In genomic region chr14:51922624-51923023, GRCh38 we compare ENCODE assay signal across 13 cellular contexts.
DNase-seq lines count a peak whose midpoint lies in the region; ATAC-seq, FAIRE-seq and TF ChIP-seq lines count a peak whose summit lies in the region.
"Had no signal": no experiment of that assay in that cellular context is flagged by ENCODE, and none has a peak within 500 bp of the region (broad histone marks: within the 10 kb centered on the region; RNA-seq: fewer than 3 reads in every experiment).

No MANE protein-coding gene starts in this region.

- in situ Hi-C loops in ACHN (cut with HindIII; ENCODE audit: low pct_ligation_motif_present, low pct_unique_long_range_greater_than_20kb, low sequenced_read_pairs) = no loop called here

- H3K27ac Mint-ChIP-seq in activated naive CD8-positive, alpha-beta T cell treated with anti-CD3 and anti-CD28 coated beads for 36 hours = peak overlapping the region; percentile 28
- no peak overlapping the region for H3K27ac Mint-ChIP-seq in activated naive CD8-positive, alpha-beta T cell treated with anti-CD3 and anti-CD28 coated beads, Interleukin-2, amount 50 U/mL, for 24 hours
- H3K27ac Mint-ChIP-seq in naive B cell = peak overlapping the region in 4 of 6 donors; percentile 28 to 78 (median 65)

- peaks cover 32% of the 10 kb centered on the region for H3K4me1 Mint-ChIP-seq in activated naive CD8-positive, alpha-beta T cell treated with anti-CD3 and anti-CD28 coated beads for 36 hours
- peaks cover 48% of the 10 kb centered on the region for H3K4me1 Mint-ChIP-seq in activated naive CD8-positive, alpha-beta T cell treated with anti-CD3 and anti-CD28 coated beads, Interleukin-2, amount 50 U/mL, for 24 hours
- peaks cover 20 to 35% (median 24%) of the 10 kb centered on the region in 3 donors for H3K4me1 Mint-ChIP-seq in naive B cell

- H3K4me3 ChIP-seq in dorsolateral prefrontal cortex = peak overlapping the region in 9 of 59 donors; percentile 1 to 48 (median 13)

- DNase-seq in activated naive CD8-positive, alpha-beta T cell treated with anti-CD3 and anti-CD28 coated beads for 36 hours = no peak
- no peak for DNase-seq in activated naive CD8-positive, alpha-beta T cell treated with anti-CD3 and anti-CD28 coated beads, Interleukin-2, amount 50 U/mL, for 24 hours
- DNase-seq in fibroblast of peridontal ligament (ENCODE audit: extremely low read depth) (peak; percentile 20), naive B cell (no peak), urothelium cell line (ENCODE audit: low spot score) (peak; percentile 33), dorsolateral prefrontal cortex (no peak), ACHN (no peak)
- DNase-seq: activated effector memory CD4-positive, alpha-beta T cell treated with anti-CD3 and anti-CD28 coated beads, Interleukin-2, amount 50 U/mL, for 16 hours; effector CD8-positive, alpha-beta T cell; GDM1 had no signal

- no peak for ATAC-seq in activated naive CD8-positive, alpha-beta T cell treated with anti-CD3 and anti-CD28 coated beads, Interleukin-2, amount 50 U/mL, for 24 hours
- ATAC-seq in naive B cell (ENCODE audit: low read depth in 2 of 2) = no peak
- ATAC-seq in GM18502 (IDR thresholded peaks at IDR 0.05; ENCODE audit: poor library complexity, unreplicated experiment) = no peak
- ATAC-seq: activated CD4-positive, CD25-positive, alpha-beta regulatory T cell treated with anti-CD3 and anti-CD28 coated beads, Interleukin-2, amount 50 U/mL, for 24 hours had no signal

- H3K4me3 Mint-ChIP-seq in activated naive CD8-positive, alpha-beta T cell treated with anti-CD3 and anti-CD28 coated beads for 36 hours = no peak overlapping the region
- H3K4me3 Mint-ChIP-seq in activated naive CD8-positive, alpha-beta T cell treated with anti-CD3 and anti-CD28 coated beads, Interleukin-2, amount 50 U/mL, for 24 hours = no peak overlapping the region
- H3K4me3 Mint-ChIP-seq in naive B cell = peak overlapping the region in 2 of 8 donors; percentile 18 to 53

- no peaks in the 10 kb centered on the region for H3K9me3 Mint-ChIP-seq in activated naive CD8-positive, alpha-beta T cell treated with anti-CD3 and anti-CD28 coated beads for 36 hours
- peaks cover 4% of the 10 kb centered on the region for H3K9me3 Mint-ChIP-seq in activated naive CD8-positive, alpha-beta T cell treated with anti-CD3 and anti-CD28 coated beads, Interleukin-2, amount 50 U/mL, for 24 hours
- H3K9me3 Mint-ChIP-seq in naive B cell = no peaks in the 10 kb centered on the region

- H3K27me3 ChIP-seq in dorsolateral prefrontal cortex = no peaks in the 10 kb centered on the region

- no peak overlapping the region for H3K27ac ChIP-seq in dorsolateral prefrontal cortex

- H3K27me3 Mint-ChIP-seq in activated naive CD8-positive, alpha-beta T cell treated with anti-CD3 and anti-CD28 coated beads for 36 hours = no peaks in the 10 kb centered on the region
- no peaks in the 10 kb centered on the region for H3K27me3 Mint-ChIP-seq in activated naive CD8-positive, alpha-beta T cell treated with anti-CD3 and anti-CD28 coated beads, Interleukin-2, amount 50 U/mL, for 24 hours
- H3K27me3 Mint-ChIP-seq in naive B cell = no peaks in the 10 kb centered on the region

- intact Hi-C loops in dorsolateral prefrontal cortex (cut with DNase I) = no loop called here

- peaks cover 49% of the 10 kb centered on the region for H3K36me3 Mint-ChIP-seq in activated naive CD8-positive, alpha-beta T cell treated with anti-CD3 and anti-CD28 coated beads for 36 hours
- H3K36me3 Mint-ChIP-seq in activated naive CD8-positive, alpha-beta T cell treated with anti-CD3 and anti-CD28 coated beads, Interleukin-2, amount 50 U/mL, for 24 hours (ENCODE audit: low read depth) = peaks cover 37% of the 10 kb centered on the region
- H3K36me3 Mint-ChIP-seq in naive B cell = peaks cover 0 to 6% of the 10 kb centered on the region in 2 donors

- TF ChIP-seq CTCF in dorsolateral prefrontal cortex (IDR thresholded peaks at IDR 0.05 in 54 of 56, conservative IDR thresholded peaks at IDR 0.05 in 2 of 56; ENCODE audit: low read depth in 1 of 56, partially characterized antibody in 56 of 56) = no peak

- no peak for FAIRE-seq in urothelium cell line (lab: Jason Lieb, UNC)
- FAIRE-seq: H1 had no signal

Comparison
In these comparisons a context has a peak if more than half of its experiments do, and no peak if none do; other contexts are left out.
1. DNase-seq: peak in fibroblast of peridontal ligament (single experiment) and urothelium cell line (single experiment); none in activated naive CD8-positive, alpha-beta T cell treated with anti-CD3 and anti-CD28 coated beads for 36 hours (single experiment), activated naive CD8-positive, alpha-beta T cell treated with anti-CD3 and anti-CD28 coated beads, Interleukin-2, amount 50 U/mL, for 24 hours (single experiment), naive B cell (single experiment), dorsolateral prefrontal cortex (0 of 10) and ACHN (single experiment).